9 cellular contexts compared by ENCODE assay signal in genomic region chr1:171251042-171251740, GRCh38. TPM values are rescaled to one million over a fixed set of nuclear protein-coding genes. Genes with fewer than 3 reads are reported as not detected.
DNase-seq lines count a peak whose midpoint lies in the region; ATAC-seq and TF ChIP-seq lines count a peak whose summit lies in the region.
"Had no signal": no experiment of that assay in that cellular context is flagged by ENCODE, and none has a peak within 500 bp of the region (broad histone marks: within the 10 kb centered on the region; RNA-seq: fewer than 3 reads in every experiment).

No MANE protein-coding gene starts in this region.

- DNase-seq in OCI-M1 (lab: John Stamatoyannopoulos, UW) (peak; percentile 55), body of pancreas (peak in 3 of 4 donors; percentile 19 to 55 (median 35)), left colon (peak; percentile 44 to 57), GM19240 (ENCODE audit: insufficient read length, low spot score) (no peak), anterior cingulate cortex (lab: John Stamatoyannopoulos, UW) (no peak)
- peak; percentile 2 for DNase-seq in stimulated activated CD8-positive, alpha-beta memory T cell treated with anti-CD3 and anti-CD28 coated beads, Interleukin-4, amount 100 ng/mL, for 24 hours (ENCODE audit: low read depth)

- H3K4me1 ChIP-seq in body of pancreas, result peaks cover 5% of the 10 kb centered on the region

- no peaks in the 10 kb centered on the region for H3K9me3 ChIP-seq in body of pancreas

- intact Hi-C loops in body of pancreas (cut with DNase I), result loop anchor here (10.0 kb wide), 1 partner anchor 54 kb away; no protein-coding TSS in a partner anchor
- intact Hi-C loops in left colon (cut with DNase I, micrococcal nuclease), result no loop called here

- ATAC-seq in HG02885 (IDR thresholded peaks at IDR 0.05; ENCODE audit: poor library complexity, unreplicated experiment) (peak; percentile 59), body of pancreas (peak; percentile 50), left colon (peak; percentile 77)

- TF ChIP-seq CTCF in GM12875 (IDR thresholded peaks at IDR 0.05; ENCODE audit: borderline replicate concordance, insufficient read depth, low read depth, low read length) (no peak), body of pancreas (IDR thresholded peaks at IDR 0.05) (no peak)

- no peak for TF ChIP-seq POLR2A in body of pancreas (IDR thresholded peaks at IDR 0.05)

- H3K27me3 ChIP-seq in body of pancreas, result no peaks in the 10 kb centered on the region

- H3K4me3 ChIP-seq in GM12875 (ENCODE audit: low read depth, low read length) (peak overlapping the region; percentile 35), body of pancreas (peak overlapping the region in 1 of 2 donors; percentile 20)

- peak overlapping the region in 1 of 4 donors; percentile 59 for H3K27ac ChIP-seq in body of pancreas

- 3 to 5% methylated on average over 15 to 26 of the region's 26 CpGs for WGBS in body of pancreas, 2 donors

- no peaks in the 10 kb centered on the region for H3K36me3 ChIP-seq in body of pancreas (replicated peaks in 1 of 2; ENCODE audit: insufficient read depth in 1 of 2, low read depth in 2 of 2)

RNA-seq across cellular contexts. Expression of gene FMO1, which starts 2.9 kb away (rescaled TPM):
- 1 to 10 TPM in 1 of 2 donors, under 1 TPM in 1; 0.99 to 3.1 TPM for total RNA-seq in body of pancreas
- under 1 TPM in 1 of 2 donors, not detected in 1; 0.21 TPM for total RNA-seq in left colon
- total RNA-seq: T-helper 1 cell treated with Interleukin-12 subunit alpha and Interleukin-12 subunit beta and Interleukin-4 antibody, amounts not matched to agents 30 ng/mL and 1 ng/mL, for 36 hours had no signal

Comparison
In these comparisons a context has a peak if more than half of its experiments do, and no peak if none do; other contexts are left out.
1. DNase-seq: peak in OCI-M1 (single experiment), body of pancreas (3 of 4), left colon (2 of 2) and stimulated activated CD8-positive, alpha-beta memory T cell treated with anti-CD3 and anti-CD28 coated beads, Interleukin-4, amount 100 ng/mL, for 24 hours (single experiment); none in GM19240 (single experiment) and anterior cingulate cortex (0 of 58).
2. Peak in every context shown above with its lines, with median percentiles within 50 percentile points of each other: ATAC-seq.